Comparison of ENCODE assay signal across 8 cellular contexts in genomic region chr3:57998366-57999283, GRCh38. TPM values are rescaled to one million over a fixed set of nuclear protein-coding genes. Genes with fewer than 3 reads are reported as not detected.
DNase-seq lines count a peak whose midpoint lies in the region; ATAC-seq, FAIRE-seq and TF ChIP-seq lines count a peak whose summit lies in the region.

No MANE protein-coding gene starts in this region.

- no peaks in the 10 kb centered on the region for H3K79me2 ChIP-seq in DOHH2 (ENCODE audit: control insufficient read depth, low read length)

- H4K20me1 ChIP-seq in DOHH2 (ENCODE audit: control insufficient read depth, insufficient read depth, low read depth, low read length) = no peaks in the 10 kb centered on the region

- no peaks in the 10 kb centered on the region for H3K27me3 ChIP-seq in DOHH2 (ENCODE audit: control insufficient read depth, low read length)

- H3K4me3 ChIP-seq in DOHH2 (ENCODE audit: low read length) = peak overlapping the region; percentile 57

- peak overlapping the region; percentile 61 for H3K4me2 ChIP-seq in DOHH2 (ENCODE audit: low read length)

- TF ChIP-seq CTCF in DOHH2 (IDR thresholded peaks at IDR 0.05; ENCODE audit: low read depth, low read length, poor library complexity, severe bottlenecking) (no peak), VCaP (conservative IDR thresholded peaks at IDR 0.05) (no peak)

- H3K9me3 ChIP-seq in DOHH2 (ENCODE audit: control insufficient read depth, insufficient read depth, low read length) = no peaks in the 10 kb centered on the region

- H3K27ac ChIP-seq in DOHH2 (ENCODE audit: low read depth, low read length) (peak overlapping the region; percentile 50), VCaP (peak overlapping the region; percentile 67)

- peak; percentile 9 for FAIRE-seq in islet of Langerhans (lab: Jason Lieb, UNC)

- peak; percentile 53 for ATAC-seq in HG02642 (IDR thresholded peaks at IDR 0.05; ENCODE audit: poor library complexity, unreplicated experiment)
- ATAC-seq in GM18909 (IDR thresholded peaks at IDR 0.05; ENCODE audit: poor library complexity, unreplicated experiment) = no peak

- H3K36me3 ChIP-seq in DOHH2 (ENCODE audit: control insufficient read depth, low read length) = no peaks in the 10 kb centered on the region

- H3K4me1 ChIP-seq in DOHH2 (ENCODE audit: control insufficient read depth, low read length) = peaks cover 16% of the 10 kb centered on the region

- no peaks in the 10 kb centered on the region for H3K9me2 ChIP-seq in DOHH2 (replicated peaks; ENCODE audit: control insufficient read depth, low read length)

- no peaks in the 10 kb centered on the region for H3F3A ChIP-seq in DOHH2 (ENCODE audit: control insufficient read depth, insufficient read depth)

- no peak for DNase-seq in 8988T
- no peak for DNase-seq in SW 1271 (lab: John Stamatoyannopoulos, UW)
- DNase-seq in ureter (ENCODE audit: low spot score) = no peak

RNA-seq across cellular contexts. Expression of gene FLNB, which starts 9.6 kb away (rescaled TPM):
- 303 TPM for total RNA-seq in ureter
